ENCODE assay signal across 34 cellular contexts in genomic region chr3:36142746-36143145, GRCh38.
"Had no signal": no experiment of that assay in that cellular context is flagged by ENCODE, and none has a peak within 500 bp of the region (broad histone marks: within the 10 kb centered on the region; RNA-seq: fewer than 3 reads in every experiment).

No MANE protein-coding gene starts in this region.

- H3K36me3 ChIP-seq: MG63 had no signal

- H3K4me3 ChIP-seq: MG63 had no signal

- H3K27ac ChIP-seq: KMS-11 had no signal

- DNase-seq: Karpas-422, Kasumi-1, MG63, MM.1S, MV-4-11, NCI-H1048, NCI-H1092, NCI-H1092 treated with DMSO at 0.1 percent for 48 hours, NCI-H1105, NCI-H1105 treated with DMSO at 0.1 percent for 48 hours, NCI-H1417, NCI-H1417 treated with DMSO at 0.1 percent for 48 hours, NCI-H1436, NCI-H1436 treated with DMSO at 0.1 percent for 48 hours, NCI-H146, NCI-H1694, NCI-H1694 treated with DMSO at 0.1 percent for 48 hours, NCI-H187, NCI-H187 treated with DMSO at 0.1 percent for 48 hours, NCI-H1930, NCI-H2029, NCI-H2029 treated with DMSO at 0.1 percent for 48 hours, NCI-H2081, NCI-H2081 treated with DMSO at 0.1 percent for 48 hours, NCI-H2107, NCI-H2171, NCI-H2171 treated with DMSO at 0.1 percent for 48 hours, NCI-H2227 treated with DMSO at 0.1 percent for 48 hours, NCI-H226, NCI-H345, NCI-H446, NCI-H446 treated with DMSO at 0.1 percent for 48 hours, NCI-H510A had no signal

- H3K4me2 ChIP-seq: KMS-11 had no signal

- H3K9me3 ChIP-seq: MG63 had no signal

- H3K27me3 ChIP-seq: MG63 had no signal

- H3K9ac ChIP-seq: KMS-11 had no signal
